ENCODE assay signal across 19 cellular contexts in the genomic region with DNA sequence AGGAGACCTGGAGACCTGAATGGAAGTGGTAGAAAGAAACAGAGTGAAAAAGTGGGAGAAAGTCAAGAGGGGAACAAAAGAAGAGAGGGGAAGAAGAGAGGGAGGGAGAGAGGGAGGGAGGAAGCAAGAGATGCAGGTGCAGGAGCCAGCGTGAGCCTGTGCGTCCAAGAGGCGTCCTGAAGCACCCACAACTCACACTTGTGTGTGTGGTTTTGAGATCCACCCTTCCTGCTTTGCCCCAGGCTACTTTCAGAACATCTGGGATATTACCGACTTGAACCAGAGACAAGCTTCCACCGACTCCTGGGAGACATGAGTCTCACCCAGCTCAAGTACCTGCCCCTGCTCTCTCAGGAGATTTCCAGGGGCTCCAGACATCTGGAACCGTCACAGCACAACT. TPM values are rescaled to one million over a fixed set of nuclear protein-coding genes. Genes with fewer than 3 reads are reported as not detected.
A peak's percentile ranks its signal among the peaks of the same experiment; 100 is the strongest.
DNase-seq lines count a peak whose midpoint lies in the region; ATAC-seq, FAIRE-seq and TF ChIP-seq lines count a peak whose summit lies in the region.
"Had no signal": no experiment of that assay in that cellular context is flagged by ENCODE, and none has a peak within 500 bp of the region (broad histone marks: within the 10 kb centered on the region; RNA-seq: fewer than 3 reads in every experiment).

No MANE protein-coding gene starts in this region.

- H4K20me1 ChIP-seq in BLaER1 treated with 17β-estradiol and CSF1 and Interleukin-3, amounts not matched to agents 10 nM and 100 nM, result no peaks in the 10 kb centered on the region
- peaks cover 72% of the 10 kb centered on the region for H4K20me1 ChIP-seq in smooth muscle cell (ENCODE audit: low read depth)

- ATAC-seq in RWPE2 (ENCODE audit: low read depth), result 0 out of 3 replicates have a peak, but pooled peaks have one; percentile 12
- no peak for ATAC-seq in HG02870 (IDR thresholded peaks at IDR 0.05; ENCODE audit: unreplicated experiment)
- ATAC-seq: A549 had no signal

- H3K4me3 ChIP-seq in BLaER1 treated with 17β-estradiol and CSF1 and Interleukin-3, amounts not matched to agents 10 nM and 100 nM, result no peak overlapping the region
- H3K4me3 ChIP-seq in RWPE2 (ENCODE audit: severe bottlenecking) (no peak overlapping the region), smooth muscle cell (no peak overlapping the region)
- H3K4me3 ChIP-seq: A549, GM23248 had no signal

- peaks cover 79% of the 10 kb centered on the region for H3K79me2 ChIP-seq in smooth muscle cell (ENCODE audit: low read depth)

- no peak overlapping the region for H3K27ac ChIP-seq in BLaER1 treated with 17β-estradiol and CSF1 and Interleukin-3, amounts not matched to agents 10 nM and 100 nM
- no peak overlapping the region for H3K27ac ChIP-seq in RWPE2 (ENCODE audit: poor library complexity, severe bottlenecking)
- H3K27ac ChIP-seq in smooth muscle cell (ENCODE audit: low read depth), result no peak overlapping the region
- H3K27ac ChIP-seq: C4-2B, GM23248 had no signal

- DNase-seq in RWPE2 (ENCODE audit: low spot score), result no peak
- peak; percentile 54 for DNase-seq in islet precursor cell
- DNase-seq in smooth muscle cell (lab: John Stamatoyannopoulos, UW; ENCODE audit: unreplicated experiment), result no peak
- no peak for DNase-seq in HTR-8/SVneo (ENCODE audit: insufficient read length, low spot score)
- DNase-seq in progenitor cell of endocrine pancreas (ENCODE audit: low spot score, unreplicated experiment), result no peak
- DNase-seq in NCI-H2081 treated with DMSO at 0.1 percent for 48 hours (lab: John Stamatoyannopoulos, UW), result no peak
- DNase-seq: GF-D8, GM23248, KG1, NCI-H1436 treated with DMSO at 0.1 percent for 48 hours, NCI-H2029 treated with DMSO at 0.1 percent for 48 hours, NCI-H510A treated with DMSO at 0.1 percent for 48 hours had no signal

- FAIRE-seq in HTR-8/SVneo (lab: Jason Lieb, UNC), result no peak
- FAIRE-seq: A549, GM12891, GM18507, RCC 7860 had no signal

- peaks cover 64% of the 10 kb centered on the region for H3K27me3 Mint-ChIP-seq in progenitor cell of endocrine pancreas

- H3K9me3 ChIP-seq in BLaER1 treated with 17β-estradiol and CSF1 and Interleukin-3, amounts not matched to agents 10 nM and 100 nM (replicated peaks in 1 of 11), result no peaks in the 10 kb centered on the region
- H3K9me3 ChIP-seq in RWPE2 (ENCODE audit: severe bottlenecking), result no peaks in the 10 kb centered on the region
- H3K9me3 ChIP-seq in smooth muscle cell (replicated peaks; ENCODE audit: low read depth), result no peaks in the 10 kb centered on the region
- H3K9me3 ChIP-seq: A549 had no signal

- peaks cover 7 to 56% (median 34%) of the 10 kb centered on the region in 10 experiments; a peak in 18 of 20 replicates for H3K4me1 ChIP-seq in BLaER1 treated with 17β-estradiol and CSF1 and Interleukin-3, amounts not matched to agents 10 nM and 100 nM
- H3K4me1 ChIP-seq in RWPE2 (ENCODE audit: insufficient read depth, poor library complexity, severe bottlenecking), result peaks cover 29% of the 10 kb centered on the region
- peaks cover 22% of the 10 kb centered on the region for H3K4me1 ChIP-seq in smooth muscle cell (ENCODE audit: low read depth)

- no peaks in the 10 kb centered on the region for H3K36me3 Mint-ChIP-seq in progenitor cell of endocrine pancreas (ENCODE audit: insufficient read depth)

- 79% methylated on average over 6 of the region's 6 CpGs for WGBS in smooth muscle cell (ENCODE audit: low lambda C conversion rate)

- H3K4me3 Mint-ChIP-seq in progenitor cell of endocrine pancreas (ENCODE audit: low read depth), result no peak overlapping the region

- no peaks in the 10 kb centered on the region for H3K9me3 Mint-ChIP-seq in progenitor cell of endocrine pancreas (ENCODE audit: low read depth)

- TF ChIP-seq CTCF in RWPE2 (IDR thresholded peaks at IDR 0.05; ENCODE audit: poor library complexity, severe bottlenecking), result no peak
- TF ChIP-seq CTCF in smooth muscle cell (IDR thresholded peaks at IDR 0.05; ENCODE audit: borderline replicate concordance, insufficient read depth, poor library complexity, severe bottlenecking), result no peak
- TF ChIP-seq CTCF in progenitor cell of endocrine pancreas (IDR thresholded peaks at IDR 0.05; ENCODE audit: unreplicated experiment), result no peak

- H3K27me3 ChIP-seq in BLaER1 treated with 17β-estradiol and CSF1 and Interleukin-3, amounts not matched to agents 10 nM and 100 nM, result peaks cover 0 to 6% (median 0%) of the 10 kb centered on the region in 11 experiments; a peak in 4 of 22 replicates
- H3K27me3 ChIP-seq in RWPE2 (ENCODE audit: insufficient read depth, poor library complexity, severe bottlenecking) (no peaks in the 10 kb centered on the region), smooth muscle cell (ENCODE audit: low read depth) (no peaks in the 10 kb centered on the region)

- no peak overlapping the region for H3K9ac ChIP-seq in BLaER1 treated with 17β-estradiol and CSF1 and Interleukin-3, amounts not matched to agents 10 nM and 100 nM
- no peak overlapping the region for H3K9ac ChIP-seq in smooth muscle cell (ENCODE audit: low read depth)
- H3K9ac ChIP-seq: GM23248 had no signal

- peaks cover 8% of the 10 kb centered on the region for H3F3A ChIP-seq in smooth muscle cell (ENCODE audit: low read depth)

- H3K4me2 ChIP-seq in BLaER1 treated with 17β-estradiol and CSF1 and Interleukin-3, amounts not matched to agents 10 nM and 100 nM, result peak overlapping the region in 9 of 11 experiments; percentile 4 to 63 (median 41); a peak in 15 of 22 replicates
- peak overlapping the region; percentile 69 for H3K4me2 ChIP-seq in smooth muscle cell
- H3K4me2 ChIP-seq: A549 had no signal

- no peaks in the 10 kb centered on the region for H3K36me3 ChIP-seq in BLaER1 treated with 17β-estradiol and CSF1 and Interleukin-3, amounts not matched to agents 10 nM and 100 nM
- H3K36me3 ChIP-seq in RWPE2 (ENCODE audit: low read depth), result no peaks in the 10 kb centered on the region
- H3K36me3 ChIP-seq in smooth muscle cell (ENCODE audit: low read depth), result no peaks in the 10 kb centered on the region

- no peak overlapping the region for H3K27ac Mint-ChIP-seq in progenitor cell of endocrine pancreas

- no peak overlapping the region for H2AFZ ChIP-seq in smooth muscle cell (ENCODE audit: low read depth)
- H2AFZ ChIP-seq: GM23248 had no signal

- no peaks in the 10 kb centered on the region for H3K4me1 Mint-ChIP-seq in progenitor cell of endocrine pancreas (ENCODE audit: low read depth)

RNA-seq across cellular contexts. Expression of gene AFAP1L2, which starts 9.8 kb away (rescaled TPM):
- total RNA-seq in smooth muscle cell (36.7 and 47.2 TPM in 2 replicates), progenitor cell of endocrine pancreas (0.98 and 1.8 TPM in 2 replicates)
- 35.4 and 43.3 TPM in 2 replicates for polyA plus RNA-seq in smooth muscle cell
- total RNA-seq: GM23248 had no signal
- polyA plus RNA-seq: GM23248 had no signal

Comparison
In these comparisons a context has a peak if more than half of its experiments do, and no peak if none do; other contexts are left out.
1. RNA of gene AFAP1L2, which starts 9.8 kb away (total RNA-seq): 36.7 to 47.2 TPM in smooth muscle cell; 0.98 to 1.8 TPM in progenitor cell of endocrine pancreas; every median in the first group is over 10 times any median in the second.